8 cellular contexts compared by ENCODE assay signal in the genomic region with DNA sequence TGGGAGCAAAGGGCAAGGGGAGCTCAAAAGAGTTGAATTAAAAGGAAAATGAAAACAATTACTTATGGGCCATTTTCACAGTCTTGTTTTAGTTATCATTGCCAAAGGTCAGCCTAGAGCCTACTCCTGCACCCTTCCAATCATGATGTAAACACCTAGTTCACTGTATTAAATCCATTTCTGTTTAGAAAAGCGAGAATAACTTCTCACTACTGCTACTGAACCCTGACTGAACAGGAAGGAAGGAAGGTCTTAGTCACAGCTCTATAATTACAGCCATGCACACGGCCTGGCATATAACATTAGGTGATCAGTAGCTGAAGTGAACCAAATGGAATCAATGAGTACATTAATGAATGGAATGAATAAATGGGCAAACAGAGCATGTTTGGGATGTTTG.
DNase-seq lines count a peak whose midpoint lies in the region; ATAC-seq lines count a peak whose summit lies in the region.

No MANE protein-coding gene starts in this region.

- DNase-seq in epithelial cell of prostate (ENCODE audit: low read depth, low spot score) = no peak
- no peak for DNase-seq in NCI-H2107 (lab: John Stamatoyannopoulos, UW)
- DNase-seq in occipital lobe (lab: John Stamatoyannopoulos, UW) = no peak
- no peak for DNase-seq in NK-92 (lab: John Stamatoyannopoulos, UW; ENCODE audit: unreplicated experiment)
- DNase-seq in cardiac septum (ENCODE audit: low spot score) = no peak

- peak; percentile 53 for ATAC-seq in GM18499 (IDR thresholded peaks at IDR 0.05; ENCODE audit: insufficient read depth, unreplicated experiment)
- ATAC-seq in GM21367 (IDR thresholded peaks at IDR 0.05; ENCODE audit: unreplicated experiment) = peak; percentile 76
- peak; percentile 79 for ATAC-seq in HG03378 (IDR thresholded peaks at IDR 0.05; ENCODE audit: unreplicated experiment)

- peak overlapping the region; percentile 73 for H3K27ac ChIP-seq in epithelial cell of prostate

- intact Hi-C loops in cardiac septum (cut with DNase I) = no loop called here
